In genomic region chr6:26222587-26222986, GRCh38 we compare ENCODE assay signal across 9 cellular contexts.
DNase-seq lines count a peak whose midpoint lies in the region; ATAC-seq and TF ChIP-seq lines count a peak whose summit lies in the region.
"Had no signal": no experiment of that assay in that cellular context is flagged by ENCODE, and none has a peak within 500 bp of the region (broad histone marks: within the 10 kb centered on the region; RNA-seq: fewer than 3 reads in every experiment).

No MANE protein-coding gene starts in this region.

- H4K20me1 ChIP-seq in GM23338 (replicated peaks; ENCODE audit: insufficient read depth) = no peaks in the 10 kb centered on the region

- H3K27me3 Mint-ChIP-seq in GM23338 (ENCODE audit: insufficient read depth, low read depth, poor library complexity) (peaks cover 6% of the 10 kb centered on the region), T-helper 17 cell (no peaks in the 10 kb centered on the region)

- H3K79me2 ChIP-seq in GM23338 (replicated peaks; ENCODE audit: insufficient read depth) = no peaks in the 10 kb centered on the region

- H3K9me3 Mint-ChIP-seq in GM23338 = no peaks in the 10 kb centered on the region

- H3K27ac ChIP-seq in GM23338 (ENCODE audit: low read depth) = peak overlapping the region; percentile 94
- H3K27ac ChIP-seq in SJSA1 = peak overlapping the region; percentile 98

- H3K4me2 ChIP-seq in GM23338 = peak overlapping the region; percentile 67

- H3K36me3 Mint-ChIP-seq in GM23338 (ENCODE audit: low read depth) (no peaks in the 10 kb centered on the region), T-helper 17 cell (ENCODE audit: low read depth) (no peaks in the 10 kb centered on the region)

- no peaks in the 10 kb centered on the region for H3K9me2 ChIP-seq in GM23338 (ENCODE audit: insufficient read depth)

- H3K4me3 ChIP-seq in BE2C (ENCODE audit: low read depth, low read length) (peak overlapping the region; percentile 78), GM23338 (peak overlapping the region; percentile 52; the same call in 1 of the 2 replicates), SJSA1 (no peak overlapping the region)

- H3K9me3 ChIP-seq in BE2C = 0 out of 2 replicates have a peak, but pooled peaks cover 3% of the 10 kb centered on the region
- peaks cover 3% of the 10 kb centered on the region for H3K9me3 ChIP-seq in SJSA1 (replicated peaks)
- no peaks in the 10 kb centered on the region for H3K9me3 ChIP-seq in T-helper 17 cell (ENCODE audit: control insufficient read depth, low read length, poor library complexity, severe bottlenecking)

- H3K4me3 Mint-ChIP-seq in GM23338 (no peak overlapping the region), T-helper 17 cell (no peak overlapping the region)

- ATAC-seq in GM23338 (no peak), T-helper 17 cell (no peak), HG03457 (IDR thresholded peaks at IDR 0.05; ENCODE audit: unreplicated experiment) (no peak), HG03439 (IDR thresholded peaks at IDR 0.05; ENCODE audit: unreplicated experiment) (no peak)

- H3K27ac Mint-ChIP-seq in GM23338 (peak overlapping the region; percentile 30; the same call in 1 of the 2 replicates), T-helper 17 cell (no peak overlapping the region)

- no peak for TF ChIP-seq CTCF in BE2C (IDR thresholded peaks at IDR 0.05; ENCODE audit: low read depth, low read length)
- no peak for TF ChIP-seq CTCF in GM23338 (conservative IDR thresholded peaks at IDR 0.05; ENCODE audit: low read depth in 2 of 2)

- H3K27me3 ChIP-seq in BE2C = no peaks in the 10 kb centered on the region
- no peaks in the 10 kb centered on the region for H3K27me3 ChIP-seq in GM23338 (ENCODE audit: insufficient read depth)
- H3K27me3 ChIP-seq in SJSA1 (replicated peaks) = no peaks in the 10 kb centered on the region

- no peaks in the 10 kb centered on the region; the same call in 1 of the 2 replicates for H3F3A ChIP-seq in GM23338 (replicated peaks; ENCODE audit: low read depth)

- peaks cover 22% of the 10 kb centered on the region for H3K4me1 Mint-ChIP-seq in GM23338
- H3K4me1 Mint-ChIP-seq in T-helper 17 cell = peaks cover 14% of the 10 kb centered on the region

- peaks cover 4% of the 10 kb centered on the region; the same call in 1 of the 2 replicates for H3K4me1 ChIP-seq in BE2C
- peaks cover 23% of the 10 kb centered on the region for H3K4me1 ChIP-seq in GM23338 (ENCODE audit: insufficient read depth)
- peaks cover 22% of the 10 kb centered on the region for H3K4me1 ChIP-seq in SJSA1 (replicated peaks)

- H3K36me3 ChIP-seq in BE2C (peaks cover 13% of the 10 kb centered on the region), GM23338 (ENCODE audit: insufficient read depth) (no peaks in the 10 kb centered on the region), SJSA1 (peaks cover 19% of the 10 kb centered on the region)

- no peak overlapping the region for H2AFZ ChIP-seq in GM23338

- DNase-seq in BE2C (no peak), GM23338 (ENCODE audit: low spot score) (no peak), SJSA1 (ENCODE audit: low read depth in 1 of 2, low spot score in 2 of 2) (no peak), iris pigment epithelial cell (ENCODE audit: low read depth) (peak; percentile 23), T-helper 17 cell (no peak), NCI-H1436 treated with DMSO at 0.1 percent for 48 hours (lab: John Stamatoyannopoulos, UW) (no peak)
- DNase-seq: kidney had no signal

TF ChIP-seq in GM23338, 12 proteins besides CTCF, POLR2A, EP300 and RAD21 (continues in another document):
- TF ChIP-seq EZH2phosphoT487 (IDR thresholded peaks at IDR 0.05; ENCODE audit: unreplicated experiment) = no peak
- TF ChIP-seq, protein P1, sequence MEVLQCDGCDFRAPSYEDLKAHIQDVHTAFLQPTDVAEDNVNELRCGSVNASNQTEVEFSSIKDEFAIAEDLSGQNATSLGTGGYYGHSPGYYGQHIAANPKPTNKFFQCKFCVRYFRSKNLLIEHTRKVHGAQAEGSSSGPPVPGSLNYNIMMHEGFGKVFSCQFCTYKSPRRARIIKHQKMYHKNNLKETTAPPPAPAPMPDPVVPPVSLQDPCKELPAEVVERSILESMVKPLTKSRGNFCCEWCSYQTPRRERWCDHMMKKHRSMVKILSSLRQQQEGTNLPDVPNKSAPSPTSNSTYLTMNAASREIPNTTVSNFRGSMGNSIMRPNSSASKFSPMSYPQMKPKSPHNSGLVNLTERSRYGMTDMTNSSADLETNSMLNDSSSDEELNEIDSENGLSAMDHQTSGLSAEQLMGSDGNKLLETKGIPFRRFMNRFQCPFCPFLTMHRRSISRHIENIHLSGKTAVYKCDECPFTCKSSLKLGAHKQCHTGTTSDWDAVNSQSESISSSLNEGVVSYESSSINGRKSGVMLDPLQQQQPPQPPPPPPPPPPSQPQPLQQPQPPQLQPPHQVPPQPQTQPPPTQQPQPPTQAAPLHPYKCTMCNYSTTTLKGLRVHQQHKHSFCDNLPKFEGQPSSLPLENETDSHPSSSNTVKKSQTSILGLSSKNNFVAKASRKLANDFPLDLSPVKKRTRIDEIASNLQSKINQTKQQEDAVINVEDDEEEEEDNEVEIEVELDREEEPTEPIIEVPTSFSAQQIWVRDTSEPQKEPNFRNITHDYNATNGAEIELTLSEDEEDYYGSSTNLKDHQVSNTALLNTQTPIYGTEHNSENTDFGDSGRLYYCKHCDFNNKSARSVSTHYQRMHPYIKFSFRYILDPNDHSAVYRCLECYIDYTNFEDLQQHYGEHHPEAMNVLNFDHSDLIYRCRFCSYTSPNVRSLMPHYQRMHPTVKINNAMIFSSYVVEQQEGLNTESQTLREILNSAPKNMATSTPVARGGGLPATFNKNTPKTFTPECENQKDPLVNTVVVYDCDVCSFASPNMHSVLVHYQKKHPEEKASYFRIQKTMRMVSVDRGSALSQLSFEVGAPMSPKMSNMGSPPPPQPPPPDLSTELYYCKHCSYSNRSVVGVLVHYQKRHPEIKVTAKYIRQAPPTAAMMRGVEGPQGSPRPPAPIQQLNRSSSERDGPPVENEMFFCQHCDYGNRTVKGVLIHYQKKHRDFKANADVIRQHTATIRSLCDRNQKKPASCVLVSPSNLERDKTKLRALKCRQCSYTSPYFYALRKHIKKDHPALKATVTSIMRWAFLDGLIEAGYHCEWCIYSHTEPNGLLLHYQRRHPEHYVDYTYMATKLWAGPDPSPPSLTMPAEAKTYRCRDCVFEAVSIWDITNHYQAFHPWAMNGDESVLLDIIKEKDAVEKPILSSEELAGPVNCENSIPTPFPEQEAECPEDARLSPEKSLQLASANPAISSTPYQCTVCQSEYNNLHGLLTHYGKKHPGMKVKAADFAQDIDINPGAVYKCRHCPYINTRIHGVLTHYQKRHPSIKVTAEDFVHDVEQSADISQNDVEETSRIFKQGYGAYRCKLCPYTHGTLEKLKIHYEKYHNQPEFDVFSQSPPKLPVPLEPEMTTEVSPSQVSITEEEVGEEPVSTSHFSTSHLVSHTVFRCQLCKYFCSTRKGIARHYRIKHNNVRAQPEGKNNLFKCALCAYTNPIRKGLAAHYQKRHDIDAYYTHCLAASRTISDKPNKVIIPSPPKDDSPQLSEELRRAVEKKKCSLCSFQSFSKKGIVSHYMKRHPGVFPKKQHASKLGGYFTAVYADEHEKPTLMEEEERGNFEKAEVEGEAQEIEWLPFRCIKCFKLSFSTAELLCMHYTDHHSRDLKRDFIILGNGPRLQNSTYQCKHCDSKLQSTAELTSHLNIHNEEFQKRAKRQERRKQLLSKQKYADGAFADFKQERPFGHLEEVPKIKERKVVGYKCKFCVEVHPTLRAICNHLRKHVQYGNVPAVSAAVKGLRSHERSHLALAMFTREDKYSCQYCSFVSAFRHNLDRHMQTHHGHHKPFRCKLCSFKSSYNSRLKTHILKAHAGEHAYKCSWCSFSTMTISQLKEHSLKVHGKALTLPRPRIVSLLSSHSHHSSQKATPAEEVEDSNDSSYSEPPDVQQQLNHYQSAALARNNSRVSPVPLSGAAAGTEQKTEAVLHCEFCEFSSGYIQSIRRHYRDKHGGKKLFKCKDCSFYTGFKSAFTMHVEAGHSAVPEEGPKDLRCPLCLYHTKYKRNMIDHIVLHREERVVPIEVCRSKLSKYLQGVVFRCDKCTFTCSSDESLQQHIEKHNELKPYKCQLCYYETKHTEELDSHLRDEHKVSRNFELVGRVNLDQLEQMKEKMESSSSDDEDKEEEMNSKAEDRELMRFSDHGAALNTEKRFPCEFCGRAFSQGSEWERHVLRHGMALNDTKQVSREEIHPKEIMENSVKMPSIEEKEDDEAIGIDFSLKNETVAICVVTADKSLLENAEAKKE (CRISPR knock-in tag; IDR thresholded peaks at IDR 0.05) = no peak
- TF ChIP-seq, protein P2, sequence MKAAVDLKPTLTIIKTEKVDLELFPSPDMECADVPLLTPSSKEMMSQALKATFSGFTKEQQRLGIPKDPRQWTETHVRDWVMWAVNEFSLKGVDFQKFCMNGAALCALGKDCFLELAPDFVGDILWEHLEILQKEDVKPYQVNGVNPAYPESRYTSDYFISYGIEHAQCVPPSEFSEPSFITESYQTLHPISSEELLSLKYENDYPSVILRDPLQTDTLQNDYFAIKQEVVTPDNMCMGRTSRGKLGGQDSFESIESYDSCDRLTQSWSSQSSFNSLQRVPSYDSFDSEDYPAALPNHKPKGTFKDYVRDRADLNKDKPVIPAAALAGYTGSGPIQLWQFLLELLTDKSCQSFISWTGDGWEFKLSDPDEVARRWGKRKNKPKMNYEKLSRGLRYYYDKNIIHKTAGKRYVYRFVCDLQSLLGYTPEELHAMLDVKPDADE (IDR thresholded peaks at IDR 0.05) = no peak
- TF ChIP-seq STAT1 (IDR thresholded peaks at IDR 0.05; ENCODE audit: unreplicated experiment) = no peak
- TF ChIP-seq ZNF331 (CRISPR knock-in tag; IDR thresholded peaks at IDR 0.05; ENCODE audit: low read depth) = no peak
- no peak for TF ChIP-seq EZH2 (IDR thresholded peaks at IDR 0.05; ENCODE audit: low read depth, unreplicated experiment)
